8 cellular contexts compared by ENCODE assay signal in the genomic region with DNA sequence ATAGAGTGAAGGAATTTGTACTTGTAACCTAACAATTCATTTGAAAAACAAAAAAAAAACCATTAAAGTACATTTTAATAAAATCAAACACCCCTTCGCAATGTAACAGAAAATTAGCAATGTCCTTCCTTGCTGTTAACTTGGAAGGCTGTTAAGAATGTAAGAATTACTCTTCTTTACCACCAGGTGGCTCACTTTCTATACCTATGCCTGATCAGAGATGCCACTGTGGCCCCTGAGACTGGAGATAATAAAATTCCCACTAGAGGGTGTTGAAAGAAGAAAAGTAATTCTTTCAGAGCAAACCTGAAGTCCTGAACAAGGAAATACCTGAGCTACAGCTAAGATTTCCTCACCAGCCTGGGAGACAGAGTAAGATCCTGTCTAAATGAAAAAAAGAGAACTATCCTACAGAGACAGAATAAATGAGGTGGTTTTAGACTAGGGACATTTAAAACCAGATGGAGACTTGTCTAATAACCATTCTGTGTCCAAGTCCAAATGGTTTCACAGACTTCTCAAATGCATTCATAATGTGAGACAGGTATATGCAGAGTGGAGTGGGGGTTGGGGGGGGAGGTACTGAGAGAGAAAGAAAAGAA.
DNase-seq lines count a peak whose midpoint lies in the region; ATAC-seq and TF ChIP-seq lines count a peak whose summit lies in the region.

No MANE protein-coding gene starts in this region.

- ATAC-seq in GM18873 (IDR thresholded peaks at IDR 0.05; ENCODE audit: low FRiP score, unreplicated experiment) (peak; percentile 92), HG02973 (IDR thresholded peaks at IDR 0.05; ENCODE audit: unreplicated experiment) (peak; percentile 92), thoracic aorta (ENCODE audit: insufficient number of reproducible peaks, low FRiP score, low read depth) (no peak)

- no peaks in the 10 kb centered on the region for H3K4me1 ChIP-seq in thoracic aorta (ENCODE audit: control insufficient read depth in 1 of 2, low read depth in 2 of 2)

- H3K36me3 ChIP-seq in thoracic aorta: no peaks in the 10 kb centered on the region

- no peaks in the 10 kb centered on the region for H3K27me3 ChIP-seq in thoracic aorta (replicated peaks; ENCODE audit: insufficient read depth)

- DNase-seq in NCI-H1092 treated with DMSO at 0.1 percent for 48 hours (lab: John Stamatoyannopoulos, UW) (peak; percentile 26), NCI-H1092 (lab: John Stamatoyannopoulos, UW) (no peak), NCI-H2107 (lab: John Stamatoyannopoulos, UW) (peak; percentile 1), iPS-NIHi11 (ENCODE audit: low spot score) (peak; percentile 44), thoracic aorta (ENCODE audit: low spot score) (no peak)
- peak; percentile 4 to 9 for DNase-seq in activated CD4-positive, alpha-beta T cell treated with anti-CD3 and anti-CD28 coated beads, Interleukin-2, amount 50 U/mL, for 48 hours

- H3K9me3 ChIP-seq in thoracic aorta: no peaks in the 10 kb centered on the region

- peak; percentile 54 for TF ChIP-seq CTCF in thoracic aorta (IDR thresholded peaks at IDR 0.05)

- H3K27ac ChIP-seq in thoracic aorta: no peak overlapping the region

- no peak overlapping the region for H3K4me3 ChIP-seq in thoracic aorta

Comparison
In these comparisons a context has a peak if more than half of its experiments do, and no peak if none do; other contexts are left out.
1. DNase-seq: peak in NCI-H1092 treated with DMSO at 0.1 percent for 48 hours (single experiment), NCI-H2107 (single experiment), activated CD4-positive, alpha-beta T cell treated with anti-CD3 and anti-CD28 coated beads, Interleukin-2, amount 50 U/mL, for 48 hours (2 of 2) and iPS-NIHi11 (single experiment); none in NCI-H1092 (single experiment) and thoracic aorta (single experiment).